Comparison of ENCODE assay signal across 8 cellular contexts in genomic region chr19:7926727-7927604, GRCh38. TPM values are rescaled to one million over a fixed set of nuclear protein-coding genes. Genes with fewer than 3 reads are reported as not detected.
A peak's percentile ranks its signal among the peaks of the same experiment; 100 is the strongest.
DNase-seq lines count a peak whose midpoint lies in the region; ATAC-seq and TF ChIP-seq lines count a peak whose summit lies in the region.

No MANE protein-coding gene starts in this region.

- H3K27ac Mint-ChIP-seq in CD14-positive monocyte (peak overlapping the region in 1 of 7 donors; percentile 30), HFFc6 (peak overlapping the region; percentile 38), chondrocyte (ENCODE audit: unreplicated experiment) (peak overlapping the region; percentile 87), natural killer cell (peak overlapping the region in 1 of 2 donors; percentile 24)

- intact Hi-C loops in CD14-positive monocyte (cut with micrococcal nuclease) (loop anchor here in 1 of 2 donors (10.0 kb wide), 1 partner anchor 1888 kb away; the partner anchor contains the start of gene FBXL12), natural killer cell (cut with micrococcal nuclease) (no loop called here), upper lobe of right lung (cut with DNase I) (no loop called here)

- no peak overlapping the region for H3K4me3 ChIP-seq in upper lobe of right lung

- peak overlapping the region in 1 of 2 donors; percentile 21 for H3K4me3 Mint-ChIP-seq in CD14-positive monocyte
- H3K4me3 Mint-ChIP-seq in HFFc6 = peak overlapping the region; percentile 72
- peak overlapping the region; percentile 77 for H3K4me3 Mint-ChIP-seq in chondrocyte (ENCODE audit: unreplicated experiment)
- peak overlapping the region; percentile 72 for H3K4me3 Mint-ChIP-seq in natural killer cell

- TF ChIP-seq CTCF in CD14-positive monocyte (IDR thresholded peaks at IDR 0.05) (no peak), HFFc6 (IDR thresholded peaks at IDR 0.05) (no peak), chondrocyte (IDR thresholded peaks at IDR 0.05) (no peak), natural killer cell (IDR thresholded peaks at IDR 0.05) (no peak), upper lobe of right lung (IDR thresholded peaks at IDR 0.05) (no peak)

- H3K4me1 Mint-ChIP-seq in CD14-positive monocyte = peaks cover 8% of the 10 kb centered on the region
- peaks cover 23% of the 10 kb centered on the region for H3K4me1 Mint-ChIP-seq in HFFc6 (ENCODE audit: low read depth)
- H3K4me1 Mint-ChIP-seq in chondrocyte (ENCODE audit: low read depth) = peaks cover 40% of the 10 kb centered on the region
- peaks cover 0 to 25% of the 10 kb centered on the region in 2 donors for H3K4me1 Mint-ChIP-seq in natural killer cell

- H3K27me3 ChIP-seq in upper lobe of right lung = no peaks in the 10 kb centered on the region

- no peak for ATAC-seq in natural killer cell
- no peak for ATAC-seq in upper lobe of right lung

- no peaks in the 10 kb centered on the region for H3K9me3 ChIP-seq in upper lobe of right lung

- H3K4me1 ChIP-seq in upper lobe of right lung = peaks cover 21% of the 10 kb centered on the region

- peaks cover 29% of the 10 kb centered on the region for H3K36me3 ChIP-seq in upper lobe of right lung

- H3K9me3 Mint-ChIP-seq in CD14-positive monocyte (peaks cover 0 to 2% (median 1%) of the 10 kb centered on the region in 7 donors), HFFc6 (no peaks in the 10 kb centered on the region), chondrocyte (ENCODE audit: low read depth) (no peaks in the 10 kb centered on the region), natural killer cell (no peaks in the 10 kb centered on the region)

- H3K36me3 Mint-ChIP-seq in CD14-positive monocyte (peaks cover 26 to 35% of the 10 kb centered on the region in 2 donors), HFFc6 (ENCODE audit: low read depth) (peaks cover 4% of the 10 kb centered on the region), chondrocyte (ENCODE audit: low read depth) (peaks cover 2% of the 10 kb centered on the region), natural killer cell (no peaks in the 10 kb centered on the region)

- H3K27me3 Mint-ChIP-seq in CD14-positive monocyte (ENCODE audit: low read depth in 3 of 3) (peaks cover 13 to 19% (median 13%) of the 10 kb centered on the region in 3 donors), HFFc6 (ENCODE audit: insufficient read depth) (peaks cover 2% of the 10 kb centered on the region), chondrocyte (ENCODE audit: low read depth) (no peaks in the 10 kb centered on the region), natural killer cell (ENCODE audit: low read depth in 2 of 2) (no peaks in the 10 kb centered on the region)

- no peak overlapping the region for H3K27ac ChIP-seq in upper lobe of right lung

- DNase-seq in CD14-positive monocyte (ENCODE audit: low spot score) (peak; percentile 44), HFFc6 (no peak), chondrocyte (ENCODE audit: low spot score) (peak; percentile 92), natural killer cell (no peak), upper lobe of right lung (no peak), NCI-H146 (lab: John Stamatoyannopoulos, UW) (no peak), dermis blood vessel endothelial cell (no peak)
- DNase-seq in stimulated activated CD4-positive, alpha-beta T cell treated with anti-CD3 and anti-CD28 coated beads, Interleukin-2, amount 100 ng/mL, for 48 hours = no peak

RNA-seq across cellular contexts. Expression of gene CTXN1, which starts 1.0 kb away (rescaled TPM):
- polyA plus RNA-seq in CD14-positive monocyte = not detected
- total RNA-seq in HFFc6 (2021; fragmentation: NEBNext Ultra II Directional; extraction: Animal tissue kit (Norgen Biotek cat#: 25700)) = 10 to 100 TPM in 2 of 6 experiments, 1 to 10 TPM in 4; 5.0 to 14.0 (median 5.4) TPM
- 21.8 to 41.5 TPM (median 36.0 TPM) in 3 replicates for total RNA-seq in chondrocyte
- total RNA-seq in natural killer cell = under 1 TPM in 1 of 3 donors, not detected in 2; 0.39 TPM
- 1.2 TPM for total RNA-seq in upper lobe of right lung
- total RNA-seq in dermis blood vessel endothelial cell = 4.6 and 4.9 TPM in 2 replicates

RNA-seq across cellular contexts. Expression of gene SNAPC2, which starts 6.8 kb away (rescaled TPM):
- polyA plus RNA-seq in CD14-positive monocyte = 10 to 100 TPM; 15.7 to 18.3 TPM
- total RNA-seq in HFFc6 (2021; fragmentation: NEBNext Ultra II Directional; extraction: Animal tissue kit (Norgen Biotek cat#: 25700)) = 10 to 100 TPM; 22.3 to 27.1 (median 25.2) TPM
- 17.1 to 27.9 TPM (median 26.4 TPM) in 3 replicates for total RNA-seq in chondrocyte
- total RNA-seq in natural killer cell = 10 to 100 TPM; 22.1 to 32.4 (median 27.1) TPM
- total RNA-seq in upper lobe of right lung = 28.9 TPM
- 14.1 and 14.3 TPM in 2 replicates for total RNA-seq in dermis blood vessel endothelial cell

RNA-seq across cellular contexts. Expression of gene TGFBR3L, which starts 12.3 kb away (rescaled TPM):
- not detected for polyA plus RNA-seq in CD14-positive monocyte
- total RNA-seq in HFFc6 (2021; fragmentation: NEBNext Ultra II Directional; extraction: Animal tissue kit (Norgen Biotek cat#: 25700)) = 10 to 100 TPM in 2 of 6 experiments, 1 to 10 TPM in 4; 4.5 to 12.0 (median 7.7) TPM
- total RNA-seq in chondrocyte (8.1 to 11.6 TPM (median 11.2 TPM) in 3 replicates), natural killer cell (1 to 10 TPM; 3.5 to 4.6 (median 4.4) TPM), upper lobe of right lung (1.2 TPM), dermis blood vessel endothelial cell (0.19 TPM in 1 of 2 replicates, not detected in the other)

RNA-seq across cellular contexts. Expression of gene TIMM44, which starts 16.5 kb away (rescaled TPM):
- 10 to 100 TPM in 1 of 2 donors, 1 to 10 TPM in 1; 9.5 to 10.4 TPM for polyA plus RNA-seq in CD14-positive monocyte
- total RNA-seq in HFFc6 (2021; fragmentation: NEBNext Ultra II Directional; extraction: Animal tissue kit (Norgen Biotek cat#: 25700)) = 10 to 100 TPM; 42.9 to 53.5 (median 46.1) TPM
- total RNA-seq in chondrocyte (47.1 to 75.4 TPM (median 68.0 TPM) in 3 replicates), natural killer cell (100 to 1,000 TPM in 1 of 3 donors, 10 to 100 TPM in 2; 83.3 to 116 (median 89.4) TPM), upper lobe of right lung (49.8 TPM), dermis blood vessel endothelial cell (44.0 and 53.4 TPM in 2 replicates)

RNA-seq across cellular contexts. Expression of gene MAP2K7, which starts 23.3 kb away (rescaled TPM):
- 1 to 10 TPM in 1 of 2 donors, under 1 TPM in 1; 0.92 to 1.5 TPM for polyA plus RNA-seq in CD14-positive monocyte
- 10 to 100 TPM; 21.7 to 25.8 (median 22.8) TPM for total RNA-seq in HFFc6 (2021; fragmentation: NEBNext Ultra II Directional; extraction: Animal tissue kit (Norgen Biotek cat#: 25700))
- total RNA-seq in chondrocyte = 24.4 to 27.5 TPM (median 25.7 TPM) in 3 replicates
- total RNA-seq in natural killer cell = 100 to 1,000 TPM; 131 to 218 (median 159) TPM
- total RNA-seq in upper lobe of right lung = 36.4 TPM
- total RNA-seq in dermis blood vessel endothelial cell = 10.4 and 18.8 TPM in 2 replicates

Comparison
In these comparisons a context has a peak if more than half of its experiments do, and no peak if none do; other contexts are left out.
1. DNase-seq: peak in CD14-positive monocyte (single experiment) and chondrocyte (single experiment); none in HFFc6 (single experiment), natural killer cell (single experiment), stimulated activated CD4-positive, alpha-beta T cell treated with anti-CD3 and anti-CD28 coated beads, Interleukin-2, amount 100 ng/mL, for 48 hours (0 of 2), upper lobe of right lung (single experiment), NCI-H146 (single experiment) and dermis blood vessel endothelial cell (single experiment).